ENCODE assay signal across 13 cellular contexts in genomic region chr14:104450811-104451401, GRCh38.
"Had no signal": no experiment of that assay in that cellular context is flagged by ENCODE, and none has a peak within 500 bp of the region (broad histone marks: within the 10 kb centered on the region; RNA-seq: fewer than 3 reads in every experiment).

No MANE protein-coding gene starts in this region.

- H3K27me3 ChIP-seq: ascending aorta, uterus had no signal

- H3K36me3 ChIP-seq: ascending aorta, gastrocnemius medialis, thoracic aorta, uterus had no signal

- H3K27ac ChIP-seq: ascending aorta, gastrocnemius medialis, thoracic aorta, uterus had no signal

- H3K4me1 ChIP-seq: ascending aorta, gastrocnemius medialis, uterus had no signal

- H3K9me3 ChIP-seq: thoracic aorta, uterus had no signal

- FAIRE-seq: colon had no signal

- ATAC-seq: activated naive CD8-positive, alpha-beta T cell treated with anti-CD3 and anti-CD28 coated beads, Interleukin-2, amount 50 U/mL, for 24 hours; gastrocnemius medialis; naive thymus-derived CD4-positive, alpha-beta T cell; right cardiac atrium; stimulated activated naive CD8-positive, alpha-beta T cell treated with anti-CD3 and anti-CD28 coated beads, Interleukin-15, Interleukin-2, amounts not matched to agents 100 U/mL and 50 U/mL, for 24 hours; WTC11 had no signal

- DNase-seq: activated CD4-positive, alpha-beta T cell treated with anti-CD3 and anti-CD28 coated beads, Interleukin-2, amount 10 ng/mL, durations not matched to agents 7 days and 5 days; activated naive CD4-positive, alpha-beta T cell treated with Interleukin-2 at 50 U/mL for 16 hours; activated naive CD8-positive, alpha-beta T cell treated with anti-CD3 and anti-CD28 coated beads, Interleukin-2, amount 50 U/mL, for 24 hours; effector CD8-positive, alpha-beta T cell; gastrocnemius medialis; stimulated activated naive CD8-positive, alpha-beta T cell treated with anti-CD3 and anti-CD28 coated beads, Interleukin-15, Interleukin-2, amounts not matched to agents 100 U/mL and 50 U/mL, for 24 hours; uterus had no signal

- H3K4me3 ChIP-seq: ascending aorta, gastrocnemius medialis, thoracic aorta, uterus had no signal
